ENCODE assay signal across 21 cellular contexts in the genomic region with DNA sequence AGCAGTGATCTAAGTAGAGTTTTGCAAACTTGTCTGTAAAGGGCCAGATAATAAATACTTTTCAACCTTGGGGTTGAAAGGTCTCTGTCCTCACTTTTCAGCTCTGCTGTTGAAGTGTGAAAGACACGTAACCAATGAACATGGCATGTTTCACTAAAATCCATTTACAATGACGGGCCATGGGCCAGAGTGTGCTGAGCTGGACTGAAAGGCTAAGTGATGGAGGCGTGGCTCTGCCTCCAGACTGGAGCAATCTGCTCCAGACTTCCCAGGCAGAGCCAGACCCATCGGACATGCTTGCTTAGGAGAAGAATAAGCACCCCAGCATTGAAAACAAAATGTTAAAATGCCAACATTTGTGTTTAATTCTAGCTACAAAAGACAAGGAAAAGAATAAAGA.
"Had no signal": no experiment of that assay in that cellular context is flagged by ENCODE, and none has a peak within 500 bp of the region (broad histone marks: within the 10 kb centered on the region; RNA-seq: fewer than 3 reads in every experiment).

No MANE protein-coding gene starts in this region.

- H3K4me3 ChIP-seq: cardiac muscle cell, heart left ventricle, lung, spleen, suprapubic skin, vagina had no signal

- ATAC-seq: heart left ventricle; left lobe of liver; stimulated activated naive CD8-positive, alpha-beta T cell treated with anti-CD3 and anti-CD28 coated beads, Interleukin-15, Interleukin-2, amounts not matched to agents 100 U/mL and 50 U/mL, for 24 hours had no signal

- H3K27ac ChIP-seq: cardiac muscle cell, heart left ventricle, spleen, suprapubic skin, vagina, VCaP had no signal

- H3K4me3 Mint-ChIP-seq: activated naive CD4-positive, alpha-beta T cell treated with anti-CD3 and anti-CD28 coated beads, Interleukin-2, amount 10 ng/mL, durations not matched to agents 7 days and 5 days; dendritic cell treated with granulocyte-macrophage colony-stimulating factor and Interleukin-4, amounts not matched to agents 40 ng/mL and 50 ng/mL, for 4 days; nephron progenitor cell had no signal

- H3K9me3 Mint-ChIP-seq: activated naive CD4-positive, alpha-beta T cell treated with anti-CD3 and anti-CD28 coated beads, Interleukin-2, amount 10 ng/mL, durations not matched to agents 7 days and 5 days; activated T-helper 2 cell treated with anti-CD3 and anti-CD28 coated beads, Interferon-gamma antibody, Interleukin-2, Interleukin-4, amounts not matched to agents 10 μg/mL and 5 μg/mL and 100 μg/mL, durations not matched to agents 14 hours and 24 hours and 36 hours; dendritic cell treated with granulocyte-macrophage colony-stimulating factor and Interleukin-4, amounts not matched to agents 40 ng/mL and 50 ng/mL, for 4 days; nephron progenitor cell had no signal

- H3K4me1 Mint-ChIP-seq: nephron progenitor cell had no signal

- H3K4me1 ChIP-seq: suprapubic skin, vagina had no signal

- H3K27me3 Mint-ChIP-seq: activated naive CD4-positive, alpha-beta T cell treated with anti-CD3 and anti-CD28 coated beads, Interleukin-2, amount 10 ng/mL, durations not matched to agents 7 days and 5 days; dendritic cell treated with granulocyte-macrophage colony-stimulating factor and Interleukin-4, amounts not matched to agents 40 ng/mL and 50 ng/mL, for 4 days had no signal

- H3K27ac Mint-ChIP-seq: activated naive CD4-positive, alpha-beta T cell treated with anti-CD3 and anti-CD28 coated beads, Interleukin-2, amount 10 ng/mL, durations not matched to agents 7 days and 5 days; activated T-helper 2 cell treated with anti-CD3 and anti-CD28 coated beads, Interferon-gamma antibody, Interleukin-2, Interleukin-4, amounts not matched to agents 10 μg/mL and 5 μg/mL and 100 μg/mL, durations not matched to agents 14 hours and 24 hours and 36 hours; dendritic cell treated with granulocyte-macrophage colony-stimulating factor and Interleukin-4, amounts not matched to agents 40 ng/mL and 50 ng/mL, for 4 days had no signal

- H3K27me3 ChIP-seq: cardiac muscle cell, heart left ventricle, spleen, suprapubic skin, vagina had no signal

- DNase-seq: activated CD4-positive, alpha-beta T cell treated with anti-CD3 and anti-CD28 coated beads, Interleukin-2, amount 50 U/mL, for 4 hours; activated naive CD4-positive, alpha-beta T cell treated with anti-CD3 and anti-CD28 coated beads, Interleukin-2, amount 10 ng/mL, durations not matched to agents 7 days and 5 days; activated T-cell treated with anti-CD3 and anti-CD28 coated beads for 4 hours; amniotic stem cell; effector memory CD4-positive, alpha-beta T cell; heart left ventricle; kidney; nephron progenitor cell; spleen; stimulated activated CD4-positive, alpha-beta T cell treated with anti-CD3 and anti-CD28 coated beads, Interleukin-1b, Interleukin-23, amount 100 ng/mL, for 48 hours; stimulated activated naive CD8-positive, alpha-beta T cell treated with anti-CD3 and anti-CD28 coated beads, Interleukin-15, Interleukin-2, amounts not matched to agents 100 U/mL and 50 U/mL, for 24 hours; T-helper 2 cell; trophoblast cell had no signal
